Comparison of ENCODE assay signal across 21 cellular contexts in genomic region chr13:39091586-39091985, GRCh38.
"Had no signal": no experiment of that assay in that cellular context is flagged by ENCODE, and none has a peak within 500 bp of the region (broad histone marks: within the 10 kb centered on the region; RNA-seq: fewer than 3 reads in every experiment).

No MANE protein-coding gene starts in this region.

- H3K27me3 ChIP-seq: cardiac muscle cell, colonic mucosa, esophagus muscularis mucosa, gastroesophageal sphincter, pancreas, right lobe of liver had no signal

- DNase-seq: cerebellar nuclear complex; colonic mucosa; effector memory CD4-positive, alpha-beta T cell; immature natural killer cell; mammary epithelial cell; naive B cell; occipital lobe; pancreas; retina; right lobe of liver; stimulated activated CD4-positive, alpha-beta T cell treated with anti-CD3 and anti-CD28 coated beads, Interleukin-4, amount 100 ng/mL, for 1 hour; stimulated activated CD8-positive, alpha-beta memory T cell treated with anti-CD3 and anti-CD28 coated beads, Interleukin-4, amount 100 ng/mL, for 48 hours; stimulated activated naive CD8-positive, alpha-beta T cell treated with anti-CD3 and anti-CD28 coated beads, Interleukin-15, Interleukin-2, amounts not matched to agents 100 U/mL and 50 U/mL, for 24 hours; trophoblast cell had no signal

- FAIRE-seq: endometrium, pancreas had no signal

- H3K36me3 ChIP-seq: cardiac muscle cell, colonic mucosa, esophagus muscularis mucosa, gastroesophageal sphincter, pancreas, prostate gland, right lobe of liver had no signal

- H3K27ac ChIP-seq: cardiac muscle cell, colonic mucosa, epithelial cell of prostate, esophagus muscularis mucosa, gastroesophageal sphincter, pancreas, prostate gland, right lobe of liver had no signal

- ATAC-seq: gastroesophageal sphincter; pancreas; right lobe of liver; stimulated activated effector memory CD8-positive, alpha-beta T cell treated with anti-CD3 and anti-CD28 coated beads, Interleukin-12 subunit alpha, Interleukin-12 subunit beta, amount 100 ng/mL, for 72 hours; stimulated activated naive CD8-positive, alpha-beta T cell treated with anti-CD3 and anti-CD28 coated beads, Interleukin-15, Interleukin-2, amounts not matched to agents 100 U/mL and 50 U/mL, for 24 hours had no signal

- H3K4me1 ChIP-seq: colonic mucosa, esophagus muscularis mucosa, gastroesophageal sphincter, pancreas, prostate gland, right lobe of liver had no signal

- H3K9me3 ChIP-seq: colonic mucosa, esophagus muscularis mucosa, gastroesophageal sphincter, pancreas, prostate gland, right lobe of liver had no signal

- H3K4me3 ChIP-seq: cardiac muscle cell, colonic mucosa, esophagus muscularis mucosa, gastroesophageal sphincter, pancreas, prostate gland, right lobe of liver had no signal
